ENCODE assay signal across 8 cellular contexts in genomic region chr15:67839929-67840746, GRCh38. TPM values are rescaled to one million over a fixed set of nuclear protein-coding genes. Genes with fewer than 3 reads are reported as not detected.
A peak's percentile ranks its signal among the peaks of the same experiment; 100 is the strongest.
DNase-seq lines count a peak whose midpoint lies in the region; ATAC-seq, FAIRE-seq and TF ChIP-seq lines count a peak whose summit lies in the region.

Gene RNU6-1, minus strand, starts transcription at chr15:67840045.

- DNase-seq in EL (peak; percentile 92), H54 (ENCODE audit: insufficient read length, low spot score) (peak; percentile 68), RWPE2 (ENCODE audit: low spot score) (peak; percentile 92), fibroblast of peridontal ligament (ENCODE audit: extremely low read depth) (peak; percentile 93)
- DNase-seq in activated effector memory CD4-positive, alpha-beta T cell treated with Interleukin-2 at 50 U/mL for 16 hours = peak; percentile 95
- DNase-seq in natural killer cell treated with Interleukin-12 subunit alpha and Interleukin-12 subunit beta and Interleukin-15 and Interleukin-18, amount 100 ng/mL, for 72 hours (ENCODE audit: low spot score) = peak; percentile 95
- DNase-seq in stimulated activated naive CD4-positive, alpha-beta T cell treated with Interleukin-2 at 50 U/mL for 16 hours (lab: John Stamatoyannopoulos, UW) = peak; percentile 94

- H3K4me1 Mint-ChIP-seq in natural killer cell treated with Interleukin-12 subunit alpha and Interleukin-12 subunit beta and Interleukin-15 and Interleukin-18, amount 100 ng/mL, for 72 hours (ENCODE audit: low read depth in 2 of 2) = peaks cover 21 to 28% of the 10 kb centered on the region in 2 donors

- no peaks in the 10 kb centered on the region; the same call in 1 of the 2 replicates for H3F3A ChIP-seq in Loucy (ENCODE audit: low read depth)

- peak within 1 kb of the TSS; percentile 91 for H3K4me3 Mint-ChIP-seq in natural killer cell treated with Interleukin-12 subunit alpha and Interleukin-12 subunit beta and Interleukin-15 and Interleukin-18, amount 100 ng/mL, for 72 hours

- no peak for FAIRE-seq in H54 (lab: Jason Lieb, UNC)

- peak; percentile 65 for ATAC-seq in RWPE2 (ENCODE audit: low read depth)
- ATAC-seq in natural killer cell treated with Interleukin-12 subunit alpha and Interleukin-12 subunit beta and Interleukin-15 and Interleukin-18, amount 100 ng/mL, for 72 hours = peak; percentile 96

- H3K36me3 Mint-ChIP-seq in natural killer cell treated with Interleukin-12 subunit alpha and Interleukin-12 subunit beta and Interleukin-15 and Interleukin-18, amount 100 ng/mL, for 72 hours = no peaks in the 10 kb centered on the region

- H3K9me2 ChIP-seq in Loucy (replicated peaks; ENCODE audit: low read depth, low read length) = no peaks in the 10 kb centered on the region

- peak within 1 kb of the TSS; percentile 86 for H3K9ac ChIP-seq in Loucy (ENCODE audit: low read depth, low read length, poor library complexity, severe bottlenecking)

- no peaks in the 10 kb centered on the region for H4K20me1 ChIP-seq in Loucy (ENCODE audit: insufficient read depth, low read length, poor library complexity, severe bottlenecking)

- peaks cover 27% of the 10 kb centered on the region for H3K4me1 ChIP-seq in Loucy (ENCODE audit: insufficient read depth, low read length, poor library complexity, severe bottlenecking)
- peaks cover 4% of the 10 kb centered on the region for H3K4me1 ChIP-seq in RWPE2 (ENCODE audit: insufficient read depth, poor library complexity, severe bottlenecking)

- no peaks in the 10 kb centered on the region for H3K9me3 ChIP-seq in Loucy (ENCODE audit: insufficient read depth, low read depth, low read length)
- no peaks in the 10 kb centered on the region for H3K9me3 ChIP-seq in RWPE2 (ENCODE audit: severe bottlenecking)

- H3K27ac ChIP-seq in RWPE2 (ENCODE audit: poor library complexity, severe bottlenecking) = peak within 1 kb of the TSS; percentile 32

- H2AFZ ChIP-seq in Loucy (ENCODE audit: low read length) = peak within 1 kb of the TSS; percentile 91

- no peak for TF ChIP-seq CTCF in Loucy (conservative IDR thresholded peaks at IDR 0.05; ENCODE audit: low read length)
- no peak for TF ChIP-seq CTCF in RWPE2 (IDR thresholded peaks at IDR 0.05; ENCODE audit: poor library complexity, severe bottlenecking)

- H3K4me3 ChIP-seq in Loucy (ENCODE audit: low read length, poor library complexity, severe bottlenecking) (peak within 1 kb of the TSS; percentile 87), RWPE2 (ENCODE audit: severe bottlenecking) (peak within 1 kb of the TSS; percentile 93)

- no peaks in the 10 kb centered on the region for H3K27me3 ChIP-seq in Loucy (ENCODE audit: insufficient read depth, low read length, poor library complexity, severe bottlenecking)
- H3K27me3 ChIP-seq in RWPE2 (ENCODE audit: insufficient read depth, poor library complexity, severe bottlenecking) = peaks cover 12% of the 10 kb centered on the region

- TF ChIP-seq POLR2A in H54 (IDR thresholded peaks at IDR 0.05; ENCODE audit: low read depth, low read length) = peak; percentile 80

- peaks cover 2 to 5% of the 10 kb centered on the region in 2 donors for H3K27me3 Mint-ChIP-seq in natural killer cell treated with Interleukin-12 subunit alpha and Interleukin-12 subunit beta and Interleukin-15 and Interleukin-18, amount 100 ng/mL, for 72 hours

- peak within 1 kb of the TSS; percentile 94 to 99 for H3K27ac Mint-ChIP-seq in natural killer cell treated with Interleukin-12 subunit alpha and Interleukin-12 subunit beta and Interleukin-15 and Interleukin-18, amount 100 ng/mL, for 72 hours

- H3K79me2 ChIP-seq in Loucy (ENCODE audit: insufficient read depth, low read length) = no peaks in the 10 kb centered on the region

- H3K36me3 ChIP-seq in Loucy (ENCODE audit: insufficient read depth, low read length) = no peaks in the 10 kb centered on the region
- no peaks in the 10 kb centered on the region for H3K36me3 ChIP-seq in RWPE2 (ENCODE audit: low read depth)

- no peaks in the 10 kb centered on the region for H3K9me3 Mint-ChIP-seq in natural killer cell treated with Interleukin-12 subunit alpha and Interleukin-12 subunit beta and Interleukin-15 and Interleukin-18, amount 100 ng/mL, for 72 hours

- peak within 1 kb of the TSS; percentile 90 for H3K4me2 ChIP-seq in Loucy (ENCODE audit: low read depth, low read length, poor library complexity, severe bottlenecking)

RNA-seq across cellular contexts. Expression of gene RNU6-1, which starts in this region (rescaled TPM):
- total RNA-seq in natural killer cell treated with Interleukin-12 subunit alpha and Interleukin-12 subunit beta and Interleukin-15 and Interleukin-18, amount 100 ng/mL, for 72 hours = not detected

Comparison
In these comparisons a context has a peak if more than half of its experiments do, and no peak if none do; other contexts are left out.
1. Peak in every context shown above with its lines: DNase-seq, ATAC-seq, H3K4me3 ChIP-seq and H3K27ac ChIP-seq.
2. Peak in DNase-seq and ATAC-seq in natural killer cell treated with Interleukin-12 subunit alpha and Interleukin-12 subunit beta and Interleukin-15 and Interleukin-18, amount 100 ng/mL, for 72 hours; RNA of the gene not detected or under 1 TPM.